Comparison of ENCODE assay signal across 21 cellular contexts in the genomic region with DNA sequence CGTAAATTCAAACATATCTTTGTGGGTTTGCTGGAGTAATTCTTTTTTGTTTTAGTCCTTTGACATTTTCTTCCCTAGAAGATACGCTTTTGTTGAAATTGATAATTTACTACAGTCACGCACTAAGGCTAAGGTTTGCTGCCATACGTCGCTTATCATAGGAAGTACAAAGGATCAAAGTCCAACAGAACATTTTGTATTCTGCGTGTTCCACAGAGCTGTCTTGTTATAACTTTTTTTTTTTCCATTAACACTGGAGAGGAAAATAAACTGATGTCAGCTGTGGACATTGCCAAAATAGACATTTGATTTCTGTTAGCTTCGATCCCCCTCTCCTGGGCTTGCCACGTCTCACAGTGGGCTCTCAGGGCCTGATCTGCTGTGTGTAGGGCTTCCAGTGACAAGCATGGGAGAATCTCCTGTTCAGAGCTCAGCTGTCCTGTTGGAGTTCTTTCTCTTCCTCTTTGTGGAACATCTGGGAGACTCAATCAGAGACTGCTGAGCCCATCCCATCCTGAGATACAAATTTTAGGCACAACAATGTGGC.
"Had no signal": no experiment of that assay in that cellular context is flagged by ENCODE, and none has a peak within 500 bp of the region (broad histone marks: within the 10 kb centered on the region; RNA-seq: fewer than 3 reads in every experiment).

No MANE protein-coding gene starts in this region.

- H3K36me3 Mint-ChIP-seq: naive B cell had no signal

- DNase-seq: effector memory CD8-positive, alpha-beta T cell; kidney; left colon; mesendoderm; naive B cell; sigmoid colon; stimulated activated CD4-positive, alpha-beta T cell treated with anti-CD3 and anti-CD28 coated beads, Interleukin-12 subunit alpha, Interleukin-12 subunit beta, amount 100 ng/mL, for 4 hours; stimulated activated naive CD4-positive, alpha-beta T cell; stomach; tibial artery; upper lobe of left lung had no signal

- H3K4me1 Mint-ChIP-seq: naive B cell, nephron had no signal

- H3K9ac ChIP-seq: parathyroid adenoma had no signal

- H3K36me3 ChIP-seq: esophagus muscularis mucosa, gastroesophageal sphincter, prostate gland, sigmoid colon, stomach, tibial artery, upper lobe of left lung, vagina had no signal

- H3K27me3 ChIP-seq: esophagus muscularis mucosa, gastroesophageal sphincter, sigmoid colon, stomach, tibial artery, upper lobe of left lung, vagina had no signal

- H3K27me3 Mint-ChIP-seq: dendritic cell treated with granulocyte-macrophage colony-stimulating factor and Interleukin-4, amounts not matched to agents 40 ng/mL and 50 ng/mL, for 4 days; effector memory CD8-positive, alpha-beta T cell; naive B cell had no signal

- H3K9me3 ChIP-seq: gastroesophageal sphincter, prostate gland, sigmoid colon, stomach, upper lobe of left lung, vagina had no signal

- H2AFZ ChIP-seq: parathyroid adenoma had no signal

- H3K27ac ChIP-seq: epithelial cell of prostate, esophagus muscularis mucosa, gastroesophageal sphincter, parathyroid adenoma, prostate gland, sigmoid colon, skin epidermis, stomach, tibial artery, upper lobe of left lung, vagina had no signal

- H3K4me1 ChIP-seq: esophagus muscularis mucosa, gastroesophageal sphincter, parathyroid adenoma, prostate gland, sigmoid colon, stomach, tibial artery, upper lobe of left lung had no signal

- H3K79me2 ChIP-seq: parathyroid adenoma had no signal

- H3K4me3 Mint-ChIP-seq: dendritic cell treated with granulocyte-macrophage colony-stimulating factor and Interleukin-4, amounts not matched to agents 40 ng/mL and 50 ng/mL, for 4 days; effector memory CD8-positive, alpha-beta T cell; nephron had no signal

- FAIRE-seq: colon, kidney had no signal

- H3K27ac Mint-ChIP-seq: dendritic cell treated with granulocyte-macrophage colony-stimulating factor and Interleukin-4, amounts not matched to agents 40 ng/mL and 50 ng/mL, for 4 days; effector memory CD8-positive, alpha-beta T cell; naive B cell; nephron had no signal

- H3K4me3 ChIP-seq: esophagus muscularis mucosa, gastroesophageal sphincter, prostate gland, sigmoid colon, skin epidermis, stomach, tibial artery, upper lobe of left lung, vagina had no signal

- ATAC-seq: effector memory CD8-positive, alpha-beta T cell; gastroesophageal sphincter; left colon had no signal
